15 cellular contexts compared by ENCODE assay signal in genomic region chrX:48913605-48914366, GRCh38. TPM values are rescaled to one million over a fixed set of nuclear protein-coding genes. Genes with fewer than 3 reads are reported as not detected.
DNase-seq lines count a peak whose midpoint lies in the region; ATAC-seq, FAIRE-seq and TF ChIP-seq lines count a peak whose summit lies in the region.
"Had no signal": no experiment of that assay in that cellular context is flagged by ENCODE, and none has a peak within 500 bp of the region (broad histone marks: within the 10 kb centered on the region; RNA-seq: fewer than 3 reads in every experiment).

No MANE protein-coding gene starts in this region.

- H4K20me1 ChIP-seq in OCI-LY3 (ENCODE audit: insufficient read depth, low read length), result peaks cover 60% of the 10 kb centered on the region

- H3K4me1 ChIP-seq in OCI-LY3 (ENCODE audit: low read length) (peaks cover 45% of the 10 kb centered on the region), small intestine (ENCODE audit: control insufficient read depth in 2 of 2, insufficient read depth in 1 of 2, low read depth in 1 of 2, low read length in 1 of 2) (no peaks in the 10 kb centered on the region)

- no peaks in the 10 kb centered on the region for H3K27me3 Mint-ChIP-seq in activated T-cell treated with anti-CD3 and anti-CD28 coated beads, Interleukin-2, amount 50 U/mL, for 4 hours (ENCODE audit: low read depth)
- H3K27me3 Mint-ChIP-seq in central memory CD8-positive, alpha-beta T cell, result no peaks in the 10 kb centered on the region

- no peak overlapping the region for H2AFZ ChIP-seq in OCI-LY3 (ENCODE audit: low read depth, low read length)
- H2AFZ ChIP-seq: neural progenitor cell had no signal

- TF ChIP-seq CTCF in OCI-LY3 (IDR thresholded peaks at IDR 0.05; ENCODE audit: low read depth, low read length), result no peak
- TF ChIP-seq CTCF in D721Med (IDR thresholded peaks at IDR 0.05; ENCODE audit: insufficient read depth, missing control alignments), result no peak
- TF ChIP-seq CTCF in GM10248 (IDR thresholded peaks at IDR 0.05; ENCODE audit: control extremely low read depth, extremely low read depth, low read depth, missing control alignments), result no peak

- CTCF ChIA-PET in GM10248 (lab: Yijun Ruan, JAX), result no interaction called here

- peak overlapping the region; percentile 91 for H3K4me3 Mint-ChIP-seq in activated T-cell treated with anti-CD3 and anti-CD28 coated beads, Interleukin-2, amount 50 U/mL, for 4 hours
- H3K4me3 Mint-ChIP-seq in central memory CD8-positive, alpha-beta T cell, result peak overlapping the region; percentile 90

- H3K27ac Mint-ChIP-seq in central memory CD8-positive, alpha-beta T cell (ENCODE audit: low read depth), result peak overlapping the region; percentile 80
- H3K27ac Mint-ChIP-seq: neural progenitor cell had no signal

- H3K4me3 ChIP-seq in OCI-LY3 (ENCODE audit: low read length) (peak overlapping the region; percentile 100), small intestine (ENCODE audit: low read depth in 1 of 2, low read length in 2 of 2) (no peak overlapping the region)
- H3K4me3 ChIP-seq: neural progenitor cell, right atrium auricular region, transverse colon had no signal

- H3K79me2 ChIP-seq in OCI-LY3 (ENCODE audit: low read length), result peaks cover 74% of the 10 kb centered on the region

- peaks cover 27% of the 10 kb centered on the region for H3K36me3 Mint-ChIP-seq in activated T-cell treated with anti-CD3 and anti-CD28 coated beads, Interleukin-2, amount 50 U/mL, for 4 hours (ENCODE audit: insufficient read depth)
- peaks cover 78% of the 10 kb centered on the region for H3K36me3 Mint-ChIP-seq in central memory CD8-positive, alpha-beta T cell (ENCODE audit: insufficient read depth)
- H3K36me3 Mint-ChIP-seq: neural progenitor cell had no signal

- no peaks in the 10 kb centered on the region for H3K27me3 ChIP-seq in OCI-LY3 (ENCODE audit: low read depth, low read length)
- H3K27me3 ChIP-seq in small intestine (ENCODE audit: control insufficient read depth in 2 of 2, insufficient read depth in 2 of 2, low read length in 2 of 2), result no peaks in the 10 kb centered on the region
- H3K27me3 ChIP-seq: neural progenitor cell, right atrium auricular region, transverse colon had no signal

- FAIRE-seq in small intestine (lab: Jason Lieb, UNC) (no peak), D721Med (lab: Jason Lieb, UNC) (no peak)

- H3K27ac ChIP-seq in OCI-LY3 (ENCODE audit: low read length) (peak overlapping the region; percentile 98), small intestine (ENCODE audit: low read depth in 1 of 2, low read length in 1 of 2) (peak overlapping the region; percentile 0 to 58)
- H3K27ac ChIP-seq: neural progenitor cell, right atrium auricular region had no signal

- DNase-seq in activated T-cell treated with anti-CD3 and anti-CD28 coated beads, Interleukin-2, amount 50 U/mL, for 4 hours, result no peak
- no peak for DNase-seq in activated T-cell treated with anti-CD3 and anti-CD28 coated beads, Interleukin-2, amount 50 U/mL, for 1 hour
- DNase-seq in central memory CD8-positive, alpha-beta T cell (ENCODE audit: low spot score in 2 of 2), result no peak
- no peak for DNase-seq in small intestine
- DNase-seq in D721Med (ENCODE audit: insufficient read length, low spot score), result no peak
- DNase-seq in DMS79 treated with DMSO at 0.1 percent for 48 hours (lab: John Stamatoyannopoulos, UW), result no peak
- no peak for DNase-seq in GM10248 (ENCODE audit: extremely low spot score)
- DNase-seq: ACHN, amniotic stem cell, mammary epithelial cell, NCI-H1092 treated with DMSO at 0.1 percent for 48 hours, transverse colon had no signal

- POLR2A ChIA-PET in GM10248 (lab: Yijun Ruan, JAX), result interaction anchor here (4.8 kb wide), 1 partner anchor 25 kb away, joined by 33 read pairs; no protein-coding TSS in a partner anchor

- peaks cover 63% of the 10 kb centered on the region for H3K36me3 ChIP-seq in OCI-LY3 (replicated peaks; ENCODE audit: low read depth, low read length)
- peaks cover 0 to 5% of the 10 kb centered on the region in 2 donors for H3K36me3 ChIP-seq in small intestine (ENCODE audit: control insufficient read depth in 2 of 2, insufficient read depth in 2 of 2, low read length in 2 of 2)
- H3K36me3 ChIP-seq: neural progenitor cell, right atrium auricular region, transverse colon had no signal

- H3K4me1 Mint-ChIP-seq in activated T-cell treated with anti-CD3 and anti-CD28 coated beads, Interleukin-2, amount 50 U/mL, for 4 hours (ENCODE audit: low read depth), result peaks cover 46% of the 10 kb centered on the region
- peaks cover 29% of the 10 kb centered on the region for H3K4me1 Mint-ChIP-seq in central memory CD8-positive, alpha-beta T cell

- WGBS in small intestine, 3 donors, result 84 to 90% (median 89%) methylated on average over 3 to 5 of the region's 5 CpGs

- ATAC-seq in activated T-cell treated with anti-CD3 and anti-CD28 coated beads, Interleukin-2, amount 50 U/mL, for 4 hours, result no peak
- no peak for ATAC-seq in central memory CD8-positive, alpha-beta T cell (replicated peaks; ENCODE audit: extremely low read depth, poor library complexity, severe bottlenecking)

- H3K9me3 Mint-ChIP-seq in activated T-cell treated with anti-CD3 and anti-CD28 coated beads, Interleukin-2, amount 50 U/mL, for 4 hours, result no peaks in the 10 kb centered on the region
- no peaks in the 10 kb centered on the region for H3K9me3 Mint-ChIP-seq in central memory CD8-positive, alpha-beta T cell

- peak overlapping the region; percentile 94 for H3K4me2 ChIP-seq in OCI-LY3 (ENCODE audit: low read length)
- H3K4me2 ChIP-seq: neural progenitor cell had no signal

- H3K9ac ChIP-seq in OCI-LY3 (ENCODE audit: low read length), result peak overlapping the region; percentile 99
- H3K9ac ChIP-seq: neural progenitor cell had no signal

- H3K9me3 ChIP-seq in OCI-LY3 (ENCODE audit: insufficient read depth, low read length) (no peaks in the 10 kb centered on the region), small intestine (ENCODE audit: control insufficient read depth, low read depth) (no peaks in the 10 kb centered on the region)
- H3K9me3 ChIP-seq: right atrium auricular region, transverse colon had no signal

RNA-seq across cellular contexts. Expression of gene SLC35A2, which starts 2.3 kb away (rescaled TPM):
- total RNA-seq in activated T-cell treated with anti-CD3 and anti-CD28 coated beads, Interleukin-2, amount 50 U/mL, for 4 hours, result 10 to 100 TPM; 23.1 to 31.5 (median 30.6) TPM
- 10 to 100 TPM in 1 of 3 donors, 1 to 10 TPM in 2; 8.1 to 31.5 (median 9.7) TPM for polyA plus RNA-seq in small intestine

RNA-seq across cellular contexts. Expression of gene PIM2, which starts 5.0 kb away (rescaled TPM):
- total RNA-seq in activated T-cell treated with anti-CD3 and anti-CD28 coated beads, Interleukin-2, amount 50 U/mL, for 4 hours, result 100 to 1,000 TPM; 197 to 279 (median 270) TPM
- polyA plus RNA-seq in small intestine, result 10 to 100 TPM in 2 of 3 donors, 1 to 10 TPM in 1; 2.9 to 35.1 (median 10.1) TPM

RNA-seq across cellular contexts. Expression of gene PQBP1, which starts 16.1 kb away (rescaled TPM):
- 100 to 1,000 TPM; 130 to 147 (median 139) TPM for total RNA-seq in activated T-cell treated with anti-CD3 and anti-CD28 coated beads, Interleukin-2, amount 50 U/mL, for 4 hours
- polyA plus RNA-seq in small intestine, result 100 to 1,000 TPM in 2 of 3 donors, 10 to 100 TPM in 1; 77.8 to 186 (median 125) TPM

RNA-seq across cellular contexts. Expression of gene TIMM17B, which starts 16.2 kb away (rescaled TPM):
- 100 to 1,000 TPM in 2 of 3 donors, 10 to 100 TPM in 1; 92.7 to 107 (median 102) TPM for total RNA-seq in activated T-cell treated with anti-CD3 and anti-CD28 coated beads, Interleukin-2, amount 50 U/mL, for 4 hours
- polyA plus RNA-seq in small intestine, result 10 to 100 TPM; 65.5 to 72.5 (median 66.7) TPM

RNA-seq across cellular contexts. Expression of gene OTUD5, which starts 43.6 kb away (rescaled TPM):
- 10 to 100 TPM; 55.5 to 65.2 (median 57.8) TPM for total RNA-seq in activated T-cell treated with anti-CD3 and anti-CD28 coated beads, Interleukin-2, amount 50 U/mL, for 4 hours
- 10 to 100 TPM; 28.3 to 57.5 (median 37.0) TPM for polyA plus RNA-seq in small intestine
